9 cellular contexts compared by ENCODE assay signal in genomic region chr19:55408320-55408836, GRCh38. TPM values are rescaled to one million over a fixed set of nuclear protein-coding genes. Genes with fewer than 3 reads are reported as not detected.
A peak's percentile ranks its signal among the peaks of the same experiment; 100 is the strongest.
DNase-seq lines count a peak whose midpoint lies in the region; ATAC-seq and TF ChIP-seq lines count a peak whose summit lies in the region.
"Had no signal": no experiment of that assay in that cellular context is flagged by ENCODE, and none has a peak within 500 bp of the region (broad histone marks: within the 10 kb centered on the region; RNA-seq: fewer than 3 reads in every experiment).

No MANE protein-coding gene starts in this region.

- intact Hi-C loops in left ventricle myocardium superior (cut with micrococcal nuclease), result no loop called here
- intact Hi-C loops in ascending aorta (cut with DNase I), result loop anchor here (1.0 to 10.0 kb wide), 9 partner anchors 53 to 1541 kb away; partner anchors contain the start of genes FIZ1, ISOC2, KMT5C and LENG9
- intact Hi-C loops in lower lobe of right lung (cut with DNase I), result no loop called here

- no peaks in the 10 kb centered on the region for H3K9me3 ChIP-seq in cardiac muscle cell (ENCODE audit: low read depth)
- H3K9me3 ChIP-seq in ascending aorta, result no peaks in the 10 kb centered on the region
- H3K9me3 ChIP-seq in lower lobe of right lung, result no peaks in the 10 kb centered on the region
- no peaks in the 10 kb centered on the region for H3K9me3 ChIP-seq in upper lobe of left lung

- DNase-seq in cardiac muscle cell (ENCODE audit: low read depth in 1 of 2, low spot score in 1 of 2) (no peak), left ventricle myocardium superior (no peak), ascending aorta (ENCODE audit: low spot score in 2 of 2) (no peak), lower lobe of right lung (no peak), upper lobe of left lung (no peak), HPDE6-E6E7 (ENCODE audit: extremely low spot score) (no peak), activated gamma-delta T cell treated with Interleukin-2 at 50 U/mL for 16 hours (no peak)

- no peak for TF ChIP-seq CTCF in cardiac muscle cell (IDR thresholded peaks at IDR 0.05; ENCODE audit: low read depth, low read length)
- no peak for TF ChIP-seq CTCF in ascending aorta (IDR thresholded peaks at IDR 0.05)
- TF ChIP-seq CTCF in lower lobe of right lung (IDR thresholded peaks at IDR 0.05), result no peak
- peak in 1 of 6 experiments; percentile 2 for TF ChIP-seq CTCF in upper lobe of left lung (IDR thresholded peaks at IDR 0.05)

- WGBS in upper lobe of left lung, 2 donors, result 28 to 72% methylated on average over 8 to 21 of the region's 21 CpGs

- H3K27me3 ChIP-seq in cardiac muscle cell (no peaks in the 10 kb centered on the region), ascending aorta (no peaks in the 10 kb centered on the region), lower lobe of right lung (ENCODE audit: low read depth) (no peaks in the 10 kb centered on the region), upper lobe of left lung (no peaks in the 10 kb centered on the region)

- peak overlapping the region; percentile 97 for H3K27ac ChIP-seq in cardiac muscle cell
- peak overlapping the region; percentile 96 to 99 for H3K27ac ChIP-seq in ascending aorta
- H3K27ac ChIP-seq in lower lobe of right lung, result peak overlapping the region; percentile 93
- H3K27ac ChIP-seq in upper lobe of left lung, result peak overlapping the region; percentile 97 to 100 (median 98)

- TF ChIP-seq POLR2A in upper lobe of left lung (IDR thresholded peaks at IDR 0.05), result no peak

- H3K4me3 ChIP-seq in cardiac muscle cell, result peak overlapping the region; percentile 13
- peak overlapping the region; percentile 86 to 92 for H3K4me3 ChIP-seq in ascending aorta
- peak overlapping the region; percentile 94 for H3K4me3 ChIP-seq in lower lobe of right lung
- H3K4me3 ChIP-seq in upper lobe of left lung, result peak overlapping the region; percentile 57 to 92 (median 86)

- H3K4me1 ChIP-seq in cardiac muscle cell (ENCODE audit: low read depth) (no peaks in the 10 kb centered on the region), ascending aorta (peaks cover 11 to 13% of the 10 kb centered on the region in 2 donors), lower lobe of right lung (peaks cover 14% of the 10 kb centered on the region), upper lobe of left lung (peaks cover 18 to 26% (median 19%) of the 10 kb centered on the region in 4 donors)

- TF ChIP-seq EP300 in upper lobe of left lung (IDR thresholded peaks at IDR 0.05), result no peak

- H3K36me3 ChIP-seq in cardiac muscle cell (peaks cover 16% of the 10 kb centered on the region), ascending aorta (peaks cover 3 to 14% of the 10 kb centered on the region in 2 donors), lower lobe of right lung (peaks cover 27% of the 10 kb centered on the region), upper lobe of left lung (peaks cover 0 to 23% (median 10%) of the 10 kb centered on the region in 4 donors)

- ATAC-seq in left ventricle myocardium superior, result no peak
- no peak for ATAC-seq in lower lobe of right lung
- no peak for ATAC-seq in upper lobe of left lung (ENCODE audit: low FRiP score in 2 of 2)
- no peak for ATAC-seq in GM19463 (IDR thresholded peaks at IDR 0.05; ENCODE audit: unreplicated experiment)

RNA-seq across cellular contexts. Expression of gene UBE2S, which starts 0.8 kb away (rescaled TPM):
- total RNA-seq in cardiac muscle cell, result 54.2 and 244 TPM in 2 replicates
- polyA plus RNA-seq in cardiac muscle cell, result 164 and 471 TPM in 2 replicates
- 24.5 TPM for total RNA-seq in left ventricle myocardium superior
- total RNA-seq in ascending aorta, result 82.6 TPM
- 18.6 TPM for total RNA-seq in lower lobe of right lung
- total RNA-seq in upper lobe of left lung, result 10 to 100 TPM in 5 of 6 donors, 1 to 10 TPM in 1; 6.5 to 31.6 (median 19.0) TPM

RNA-seq across cellular contexts. Expression of gene RPL28, which starts 22.6 kb away (rescaled TPM):
- total RNA-seq in cardiac muscle cell, result 757 and 1,325 TPM in 2 replicates
- polyA plus RNA-seq in cardiac muscle cell, result 273 and 320 TPM in 2 replicates
- 557 TPM for total RNA-seq in left ventricle myocardium superior
- total RNA-seq in ascending aorta, result 542 TPM
- 1,501 TPM for total RNA-seq in lower lobe of right lung
- 1,000 to 10,000 TPM in 2 of 6 donors, 100 to 1,000 TPM in 4; 308 to 1,892 (median 534) TPM for total RNA-seq in upper lobe of left lung

RNA-seq across cellular contexts. Expression of gene TMEM238, which starts 24.3 kb away (rescaled TPM):
- total RNA-seq in cardiac muscle cell, result 0.27 and 0.35 TPM in 2 replicates
- 1.7 and 4.0 TPM in 2 replicates for polyA plus RNA-seq in cardiac muscle cell
- total RNA-seq in left ventricle myocardium superior, result 0.25 TPM
- total RNA-seq in ascending aorta, result not detected
- total RNA-seq in lower lobe of right lung, result 16.4 TPM
- 10 to 100 TPM; 22.0 to 54.6 (median 36.0) TPM for total RNA-seq in upper lobe of left lung

RNA-seq across cellular contexts. Expression of gene TMEM190, which starts 31.8 kb away (rescaled TPM):
- total RNA-seq in cardiac muscle cell, result not detected in 2 replicates
- polyA plus RNA-seq in cardiac muscle cell, result 0.85 and 1.3 TPM in 2 replicates
- total RNA-seq in left ventricle myocardium superior, result not detected
- total RNA-seq in ascending aorta, result not detected
- 16.2 TPM for total RNA-seq in lower lobe of right lung
- 10 to 100 TPM in 4 of 6 donors, 1 to 10 TPM in 1, under 1 TPM in 1; 0.92 to 48.6 (median 20.9) TPM for total RNA-seq in upper lobe of left lung
- total RNA-seq: lung microvascular endothelial cell had no signal

RNA-seq across cellular contexts. Expression of gene SHISA7, which starts 34.7 kb away (rescaled TPM):
- total RNA-seq in cardiac muscle cell, result not detected in 2 replicates
- polyA plus RNA-seq in cardiac muscle cell, result not detected in 2 replicates
- not detected for total RNA-seq in left ventricle myocardium superior
- total RNA-seq in ascending aorta, result 0.85 TPM
- not detected for total RNA-seq in lower lobe of right lung
- not detected for total RNA-seq in upper lobe of left lung
- total RNA-seq: lung microvascular endothelial cell had no signal

Comparison
In these comparisons a context has a peak if more than half of its experiments do, and no peak if none do; other contexts are left out.
1. H3K4me3 ChIP-seq: peak in every context shown above with its lines; median percentile 94 in lower lobe of right lung; 89 in ascending aorta; 86 in upper lobe of left lung; 13 in cardiac muscle cell.
2. RNA of gene TMEM238, which starts 24.3 kb away (total RNA-seq): 22.0 to 54.6 TPM in upper lobe of left lung and 16.4 TPM in lower lobe of right lung (single experiment); not detected in ascending aorta (single experiment), 0.27 to 0.35 TPM in cardiac muscle cell and 0.25 TPM in left ventricle myocardium superior (single experiment); every median in the first group is over 10 times any median in the second.
3. Peak in every context shown above with its lines, with median percentiles within 50 percentile points of each other: H3K27ac ChIP-seq.